Comparison of ENCODE assay signal across 22 cellular contexts in the genomic region with DNA sequence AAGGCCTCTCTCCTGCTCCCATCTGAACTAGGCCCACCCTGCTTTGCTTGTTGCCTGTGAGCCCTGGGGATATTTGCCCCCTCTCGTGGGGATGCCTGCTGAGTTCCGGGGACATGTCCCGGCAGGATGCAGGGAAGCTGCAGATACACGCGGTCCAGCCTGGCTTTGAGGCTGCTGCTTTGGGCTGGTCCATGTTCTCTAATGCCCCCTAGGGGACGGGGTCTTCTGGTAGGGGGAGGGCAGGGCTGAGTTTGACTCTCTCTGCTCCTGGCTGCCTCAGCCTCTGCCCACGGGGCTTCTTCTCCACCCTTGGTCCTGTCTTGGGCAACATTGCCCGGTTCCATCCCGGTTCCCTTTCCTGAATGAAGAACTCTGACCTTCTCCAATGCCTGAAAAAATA.
"Had no signal": no experiment of that assay in that cellular context is flagged by ENCODE, and none has a peak within 500 bp of the region (broad histone marks: within the 10 kb centered on the region; RNA-seq: fewer than 3 reads in every experiment).

No MANE protein-coding gene starts in this region.

- H3K27ac Mint-ChIP-seq: activated CD4-positive, alpha-beta memory T cell treated with anti-CD3 and anti-CD28 coated beads for 36 hours; activated naive CD4-positive, alpha-beta T cell treated with anti-CD3 and anti-CD28 coated beads, Interleukin-2, amount 10 ng/mL, durations not matched to agents 7 days and 5 days; activated T-cell treated with anti-CD3 and anti-CD28 coated beads, Interleukin-2, amount 50 U/mL, for 72 hours; immature natural killer cell; naive thymus-derived CD4-positive, alpha-beta T cell; T-helper 17 cell had no signal

- H3K4me1 Mint-ChIP-seq: activated naive CD4-positive, alpha-beta T cell treated with anti-CD3 and anti-CD28 coated beads, Interleukin-2, amount 10 ng/mL, durations not matched to agents 7 days and 5 days; immature natural killer cell; neural crest cell had no signal

- H3K4me1 ChIP-seq: heart right ventricle, left lung, spleen, upper lobe of right lung had no signal

- H3K27ac ChIP-seq: coronary artery, epithelial cell of prostate, heart right ventricle, left lung, spleen, thyroid gland, upper lobe of right lung had no signal

- DNase-seq: activated CD4-positive, alpha-beta memory T cell treated with anti-CD3 and anti-CD28 coated beads for 36 hours; activated CD4-positive, alpha-beta T cell treated with anti-CD3 and anti-CD28 coated beads for 48 hours; activated effector memory CD4-positive, alpha-beta T cell treated with anti-CD3 and anti-CD28 coated beads, Interleukin-2, amount 50 U/mL, for 16 hours; activated naive CD4-positive, alpha-beta T cell treated with anti-CD3 and anti-CD28 coated beads, Interleukin-2, amount 10 ng/mL, durations not matched to agents 7 days and 5 days; activated T-cell treated with anti-CD3 and anti-CD28 coated beads, Interleukin-2, amount 50 U/mL, for 72 hours; amygdala; cerebellar nuclear complex; heart right ventricle; immature natural killer cell; naive thymus-derived CD4-positive, alpha-beta T cell; retina; spleen; stimulated activated CD4-positive, alpha-beta T cell treated with anti-CD3 and anti-CD28 coated beads, Interleukin-4, amount 100 ng/mL, for 1 hour; stimulated activated naive CD4-positive, alpha-beta T cell; T-helper 17 cell; thyroid gland; upper lobe of right lung had no signal

- H3K27me3 Mint-ChIP-seq: activated CD4-positive, alpha-beta memory T cell treated with anti-CD3 and anti-CD28 coated beads for 36 hours had no signal

- H3K9me3 Mint-ChIP-seq: activated CD4-positive, alpha-beta memory T cell treated with anti-CD3 and anti-CD28 coated beads for 36 hours; activated naive CD4-positive, alpha-beta T cell treated with anti-CD3 and anti-CD28 coated beads, Interleukin-2, amount 10 ng/mL, durations not matched to agents 7 days and 5 days; activated T-cell treated with anti-CD3 and anti-CD28 coated beads, Interleukin-2, amount 50 U/mL, for 72 hours; immature natural killer cell; neural crest cell had no signal

- H3K4me3 ChIP-seq: coronary artery, heart right ventricle, left lung, lung, spleen, thyroid gland, upper lobe of right lung had no signal

- ATAC-seq: activated T-cell treated with anti-CD3 and anti-CD28 coated beads, Interleukin-2, amount 50 U/mL, for 72 hours; left lung; naive thymus-derived CD4-positive, alpha-beta T cell; T-helper 17 cell; upper lobe of right lung had no signal

- H3K4me3 Mint-ChIP-seq: activated CD4-positive, alpha-beta memory T cell treated with anti-CD3 and anti-CD28 coated beads for 36 hours; activated naive CD4-positive, alpha-beta T cell treated with anti-CD3 and anti-CD28 coated beads, Interleukin-2, amount 10 ng/mL, durations not matched to agents 7 days and 5 days; activated T-cell treated with anti-CD3 and anti-CD28 coated beads, Interleukin-2, amount 50 U/mL, for 72 hours; immature natural killer cell; naive thymus-derived CD4-positive, alpha-beta T cell; neural crest cell had no signal

- H3K36me3 Mint-ChIP-seq: activated CD4-positive, alpha-beta memory T cell treated with anti-CD3 and anti-CD28 coated beads for 36 hours; activated naive CD4-positive, alpha-beta T cell treated with anti-CD3 and anti-CD28 coated beads, Interleukin-2, amount 10 ng/mL, durations not matched to agents 7 days and 5 days; immature natural killer cell; naive thymus-derived CD4-positive, alpha-beta T cell had no signal

- H3K27me3 ChIP-seq: heart right ventricle, left lung, thyroid gland, upper lobe of right lung had no signal

- H3K36me3 ChIP-seq: left lung, spleen, thyroid gland, upper lobe of right lung had no signal

- H3K9me3 ChIP-seq: heart right ventricle, left lung, spleen, thyroid gland, upper lobe of right lung had no signal
